Comparison of ENCODE assay signal across 18 cellular contexts in genomic region chr10:38146579-38147333, GRCh38.
"Had no signal": no experiment of that assay in that cellular context is flagged by ENCODE, and none has a peak within 500 bp of the region (broad histone marks: within the 10 kb centered on the region; RNA-seq: fewer than 3 reads in every experiment).

No MANE protein-coding gene starts in this region.

- H3K27ac Mint-ChIP-seq: activated CD8-positive, alpha-beta memory T cell treated with anti-CD3 and anti-CD28 coated beads, Interleukin-2, amount 10 ng/mL, durations not matched to agents 7 days and 5 days; activated naive CD8-positive, alpha-beta T cell; activated T-cell treated with anti-CD3 and anti-CD28 coated beads, Interleukin-2, amount 50 U/mL, for 24 hours; natural killer cell; progenitor cell of endocrine pancreas; stimulated activated effector memory CD8-positive, alpha-beta T cell treated with anti-CD3 and anti-CD28 coated beads, Interleukin-12 subunit alpha, Interleukin-12 subunit beta, amount 100 ng/mL, for 72 hours; T-helper 2 cell treated with Interferon-gamma antibody and Interleukin-4, amounts not matched to agents 5 μg/mL and 100 μg/mL, for 36 hours had no signal

- H3K9me3 ChIP-seq: vagina had no signal

- H3K4me2 ChIP-seq: hepatocyte, smooth muscle cell had no signal

- H3K9me3 Mint-ChIP-seq: stimulated activated effector memory CD8-positive, alpha-beta T cell treated with anti-CD3 and anti-CD28 coated beads, Interleukin-12 subunit alpha, Interleukin-12 subunit beta, amount 100 ng/mL, for 72 hours had no signal

- H3K27ac ChIP-seq: gastroesophageal sphincter, hepatocyte, lower lobe of right lung, tibial nerve, vagina had no signal

- H2AFZ ChIP-seq: hepatocyte had no signal

- H3K27me3 ChIP-seq: gastroesophageal sphincter, hepatocyte, tibial nerve, vagina had no signal

- H3K36me3 Mint-ChIP-seq: activated CD8-positive, alpha-beta memory T cell treated with anti-CD3 and anti-CD28 coated beads, Interleukin-2, amount 10 ng/mL, durations not matched to agents 7 days and 5 days; stimulated activated effector memory CD8-positive, alpha-beta T cell treated with anti-CD3 and anti-CD28 coated beads, Interleukin-12 subunit alpha, Interleukin-12 subunit beta, amount 100 ng/mL, for 72 hours had no signal

- DNase-seq: activated CD8-positive, alpha-beta memory T cell treated with anti-CD3 and anti-CD28 coated beads, Interleukin-2, amount 10 ng/mL, durations not matched to agents 7 days and 5 days; activated effector memory CD4-positive, alpha-beta T cell treated with anti-CD3 and anti-CD28 coated beads, Interleukin-2, amount 50 U/mL, for 16 hours; activated T-cell treated with anti-CD3 and anti-CD28 coated beads, Interleukin-2, amount 50 U/mL, for 24 hours; kidney glomerular epithelial cell; lower lobe of right lung; natural killer cell; nucleus accumbens; right cardiac atrium had no signal

- H3K36me3 ChIP-seq: lower lobe of right lung, vagina had no signal

- ATAC-seq: activated CD4-positive, CD25-positive, alpha-beta regulatory T cell treated with anti-CD3 and anti-CD28 coated beads, Interleukin-2, amount 50 U/mL, for 24 hours; activated CD8-positive, alpha-beta memory T cell treated with anti-CD3 and anti-CD28 coated beads, Interleukin-2, amount 10 ng/mL, durations not matched to agents 7 days and 5 days; gastroesophageal sphincter; lower lobe of right lung; natural killer cell; right cardiac atrium; stimulated activated effector memory CD8-positive, alpha-beta T cell treated with anti-CD3 and anti-CD28 coated beads, Interleukin-12 subunit alpha, Interleukin-12 subunit beta, amount 100 ng/mL, for 72 hours had no signal

- H3K79me2 ChIP-seq: hepatocyte had no signal

- H3K4me1 ChIP-seq: gastroesophageal sphincter, lower lobe of right lung, tibial nerve, vagina had no signal

- H3K4me3 ChIP-seq: gastroesophageal sphincter, hepatocyte, lower lobe of right lung, smooth muscle cell, tibial nerve, vagina had no signal
